8 cellular contexts compared by ENCODE assay signal in genomic region chr19:46863818-46864629, GRCh38. TPM values are rescaled to one million over a fixed set of nuclear protein-coding genes. Genes with fewer than 3 reads are reported as not detected.
DNase-seq lines count a peak whose midpoint lies in the region; ATAC-seq, FAIRE-seq and TF ChIP-seq lines count a peak whose summit lies in the region.

No MANE protein-coding gene starts in this region.

- H3K36me3 ChIP-seq in HUES64 (ENCODE audit: insufficient read depth, low read length): no peaks in the 10 kb centered on the region

- no peak for TF ChIP-seq CTCF in choroid plexus epithelial cell (conservative IDR thresholded peaks at IDR 0.05; ENCODE audit: low read depth, low read length)

- peak overlapping the region; percentile 58; the same call in 1 of the 2 replicates for H3K27ac ChIP-seq in HUES64 (ENCODE audit: low read depth, low read length)

- ATAC-seq in GM18505 (IDR thresholded peaks at IDR 0.05; ENCODE audit: unreplicated experiment): no peak

- FAIRE-seq in urothelium cell line (lab: Jason Lieb, UNC): no peak

- TF ChIP-seq POLR2A in GM18505 (IDR thresholded peaks at IDR 0.05; ENCODE audit: borderline replicate concordance, extremely low read depth, insufficient read depth, insufficient read length): no peak

- H3K9ac ChIP-seq in HUES64 (ENCODE audit: low read depth, low read length): peak overlapping the region; percentile 14; the same call in 1 of the 2 replicates

- no peaks in the 10 kb centered on the region for H3K27me3 ChIP-seq in HUES64 (ENCODE audit: insufficient read depth, low read length)

- 15% methylated on average over 6 of the region's 6 CpGs for WGBS in HUES64

- H3K4me3 ChIP-seq in HUES64 (ENCODE audit: low read length) (peak overlapping the region; percentile 76), choroid plexus epithelial cell (ENCODE audit: low read depth, low read length) (peak overlapping the region; percentile 40)

- peaks cover 43% of the 10 kb centered on the region for H3K4me1 ChIP-seq in HUES64 (ENCODE audit: insufficient read depth, low read length)

- CTCF ChIA-PET in activated naive CD4-positive, alpha-beta T cell treated with anti-CD3 and anti-CD28 coated beads, Interleukin-2, amount 10 ng/mL, durations not matched to agents 7 days and 5 days (lab: Charles Lee): interaction anchor here (0.6 to 1.3 kb wide), 3 partner anchors 8 to 149 kb away, joined by 3 read pairs; no protein-coding TSS in a partner anchor

- peaks cover 18% of the 10 kb centered on the region for H3K4me1 Mint-ChIP-seq in activated naive CD4-positive, alpha-beta T cell treated with anti-CD3 and anti-CD28 coated beads, Interleukin-2, amount 10 ng/mL, durations not matched to agents 7 days and 5 days

- DNase-seq in AML-193 (lab: John Stamatoyannopoulos, UW): peak; percentile 24 to 41
- peak; percentile 66 for DNase-seq in choroid plexus epithelial cell (ENCODE audit: low read depth)
- peak; percentile 45 for DNase-seq in mesenteric fat pad (ENCODE audit: low spot score)
- DNase-seq in activated naive CD4-positive, alpha-beta T cell treated with anti-CD3 and anti-CD28 coated beads, Interleukin-2, amount 10 ng/mL, durations not matched to agents 7 days and 5 days: no peak
- DNase-seq in activated gamma-delta T cell treated with Interleukin-2 at 50 U/mL for 16 hours: no peak
- DNase-seq in urothelium cell line (ENCODE audit: low spot score): no peak

- H3K27me3 Mint-ChIP-seq in activated naive CD4-positive, alpha-beta T cell treated with anti-CD3 and anti-CD28 coated beads, Interleukin-2, amount 10 ng/mL, durations not matched to agents 7 days and 5 days: no peaks in the 10 kb centered on the region

- peaks cover 6% of the 10 kb centered on the region for H3K36me3 Mint-ChIP-seq in activated naive CD4-positive, alpha-beta T cell treated with anti-CD3 and anti-CD28 coated beads, Interleukin-2, amount 10 ng/mL, durations not matched to agents 7 days and 5 days

- H3K9me3 ChIP-seq in HUES64 (ENCODE audit: insufficient read depth, low read depth, low read length): no peaks in the 10 kb centered on the region

- no peak overlapping the region for H3K27ac Mint-ChIP-seq in activated naive CD4-positive, alpha-beta T cell treated with anti-CD3 and anti-CD28 coated beads, Interleukin-2, amount 10 ng/mL, durations not matched to agents 7 days and 5 days

- H3K9me3 Mint-ChIP-seq in activated naive CD4-positive, alpha-beta T cell treated with anti-CD3 and anti-CD28 coated beads, Interleukin-2, amount 10 ng/mL, durations not matched to agents 7 days and 5 days: peaks cover 1% of the 10 kb centered on the region

- H3K4me3 Mint-ChIP-seq in activated naive CD4-positive, alpha-beta T cell treated with anti-CD3 and anti-CD28 coated beads, Interleukin-2, amount 10 ng/mL, durations not matched to agents 7 days and 5 days: no peak overlapping the region

RNA-seq across cellular contexts. Expression of gene ARHGAP35, which starts 3.2 kb away (rescaled TPM):
- 35.2 TPM for polyA plus RNA-seq in HUES64 (2013, experiment 1 of 2)
- 34.2 TPM for polyA plus RNA-seq in HUES64 (2013, experiment 2 of 2)
- 53.3 TPM for total RNA-seq in mesenteric fat pad

RNA-seq across cellular contexts. Expression of gene AP2S1, which starts 13.4 kb away (rescaled TPM):
- polyA plus RNA-seq in HUES64 (2013, experiment 1 of 2): 236 TPM
- polyA plus RNA-seq in HUES64 (2013, experiment 2 of 2): 244 TPM
- 228 TPM for total RNA-seq in mesenteric fat pad

Comparison
In these comparisons a context has a peak if more than half of its experiments do, and no peak if none do; other contexts are left out.
1. DNase-seq: peak in AML-193 (2 of 2), choroid plexus epithelial cell (single experiment) and mesenteric fat pad (single experiment); none in activated naive CD4-positive, alpha-beta T cell treated with anti-CD3 and anti-CD28 coated beads, Interleukin-2, amount 10 ng/mL, durations not matched to agents 7 days and 5 days (single experiment), activated gamma-delta T cell treated with Interleukin-2 at 50 U/mL for 16 hours (single experiment) and urothelium cell line (single experiment).